1 cellular context compared by ENCODE assay signal in genomic region chr7:1136841-1137516, GRCh38.
TF ChIP-seq lines count a peak whose summit lies in the region.

No MANE protein-coding gene starts in this region.

TF ChIP-seq in IMR-90, 13 proteins besides CTCF, POLR2A, EP300 and RAD21 (continued from another document):
- no peak for TF ChIP-seq ELK1 (IDR thresholded peaks at IDR 0.05; ENCODE audit: borderline replicate concordance, low read depth, low read length)
